ENCODE assay signal across 20 cellular contexts in genomic region chr4:16969696-16970135, GRCh38.
A peak's percentile ranks its signal among the peaks of the same experiment; 100 is the strongest.
DNase-seq lines count a peak whose midpoint lies in the region; ATAC-seq and TF ChIP-seq lines count a peak whose summit lies in the region.
"Had no signal": no experiment of that assay in that cellular context is flagged by ENCODE, and none has a peak within 500 bp of the region (broad histone marks: within the 10 kb centered on the region; RNA-seq: fewer than 3 reads in every experiment).

No MANE protein-coding gene starts in this region.

- H3K4me1 ChIP-seq in esophagus muscularis mucosa = peaks cover 4 to 41% (median 38%) of the 10 kb centered on the region in 4 donors
- no peaks in the 10 kb centered on the region for H3K4me1 ChIP-seq in neuronal stem cell (ENCODE audit: control insufficient read depth in 2 of 2, insufficient read depth in 1 of 2, low read depth in 1 of 2, low read length in 2 of 2)
- H3K4me1 ChIP-seq: left lung, neural progenitor cell had no signal

- no peak overlapping the region for H4K91ac ChIP-seq in neuronal stem cell (ENCODE audit: low read depth, low read length, poor library complexity)

- no peak overlapping the region for H3K23ac ChIP-seq in neuronal stem cell (ENCODE audit: low read depth, low read length, poor library complexity)

- no peak overlapping the region for H2AK5ac ChIP-seq in neuronal stem cell (ENCODE audit: low read depth, low read length)

- H3K14ac ChIP-seq in neuronal stem cell (ENCODE audit: low read length) = no peak overlapping the region

- H2AFZ ChIP-seq in neuronal stem cell (ENCODE audit: low read length) = peak overlapping the region; percentile 62
- H2AFZ ChIP-seq: neural progenitor cell had no signal

- no peaks in the 10 kb centered on the region for H3K9me3 ChIP-seq in AG04450 (ENCODE audit: control insufficient read depth, insufficient read depth, low read length)
- H3K9me3 ChIP-seq in esophagus muscularis mucosa = no peaks in the 10 kb centered on the region
- no peaks in the 10 kb centered on the region for H3K9me3 ChIP-seq in neuronal stem cell (replicated peaks in 1 of 2; ENCODE audit: control insufficient read depth in 2 of 2, insufficient read depth in 1 of 2, low read depth in 1 of 2, low read length in 2 of 2)
- H3K9me3 ChIP-seq: heart right ventricle, left lung, thyroid gland had no signal

- no peak overlapping the region for H4K8ac ChIP-seq in neuronal stem cell (ENCODE audit: low read depth, low read length)

- CTCF ChIA-PET in AG04450 (lab: Charles Lee) = no interaction called here
- CTCF ChIA-PET in activated CD4-positive, alpha-beta T cell treated with anti-CD3 and anti-CD28 coated beads for 36 hours (lab: Charles Lee) = interaction anchor here (0.8 kb wide), 1 partner anchor 12 kb away, joined by 3 read pairs; no protein-coding TSS in a partner anchor

- H3K27ac ChIP-seq in AG04450 (ENCODE audit: low read depth, low read length) (no peak overlapping the region), esophagus muscularis mucosa (replicated peaks in 1 of 4) (peak overlapping the region; percentile 69 to 81 (median 74)), neuronal stem cell (replicated peaks; ENCODE audit: low read length) (no peak overlapping the region)
- H3K27ac ChIP-seq: coronary artery, heart right ventricle, left lung, neural progenitor cell, thyroid gland had no signal

- DNase-seq in AG04450 (ENCODE audit: low read depth, low spot score) (peak; percentile 36), NCI-H226 (peak; percentile 48), esophagus muscularis mucosa (ENCODE audit: extremely low spot score) (peak; percentile 94), neuronal stem cell (ENCODE audit: low spot score) (no peak), iPS-NIHi7 (ENCODE audit: extremely low spot score) (no peak), epidermal melanocyte (ENCODE audit: insufficient read length, low spot score) (no peak)
- no peak for DNase-seq in activated CD4-positive, alpha-beta T cell treated with anti-CD3 and anti-CD28 coated beads for 36 hours
- DNase-seq: ACHN; activated naive CD4-positive, alpha-beta T cell treated with anti-CD3 and anti-CD28 coated beads, Interleukin-2, amount 50 U/mL, for 16 hours; heart right ventricle; left lung; NCI-H1436; NCI-H774; SHP77 treated with DMSO at 0.1 percent for 48 hours; stimulated activated CD4-positive, alpha-beta T cell treated with anti-CD3 and anti-CD28 coated beads, Interleukin-12 subunit alpha, Interleukin-12 subunit beta, amount 100 ng/mL, for 4 hours had no signal

- TF ChIP-seq CTCF in AG04450 (IDR thresholded peaks at IDR 0.05; ENCODE audit: low read depth, low read length) (no peak), esophagus muscularis mucosa (IDR thresholded peaks at IDR 0.05) (no peak)

- POLR2A ChIA-PET in AG04450 (lab: Yijun Ruan, JAX) = no interaction called here
- POLR2A ChIA-PET in activated CD4-positive, alpha-beta T cell treated with anti-CD3 and anti-CD28 coated beads for 36 hours (lab: Charles Lee) = no interaction called here

- H2BK15ac ChIP-seq in neuronal stem cell (ENCODE audit: low read length) = no peak overlapping the region

- H2BK5ac ChIP-seq in neuronal stem cell (ENCODE audit: low read length) = no peak overlapping the region

- H3K4me1 Mint-ChIP-seq in activated CD4-positive, alpha-beta T cell treated with anti-CD3 and anti-CD28 coated beads for 36 hours = no peaks in the 10 kb centered on the region
- H3K4me1 Mint-ChIP-seq: neural progenitor cell had no signal

- H3K4me3 ChIP-seq in AG04450 (ENCODE audit: low read depth, low read length) (no peak overlapping the region), esophagus muscularis mucosa (peak overlapping the region in 1 of 4 donors; percentile 10), neuronal stem cell (ENCODE audit: low read length in 2 of 2) (no peak overlapping the region)
- H3K4me3 ChIP-seq: coronary artery, heart right ventricle, K562, left lung, neural progenitor cell, thyroid gland had no signal

- H3K4ac ChIP-seq in neuronal stem cell (ENCODE audit: low read length) = no peak overlapping the region

- H3K18ac ChIP-seq in neuronal stem cell (ENCODE audit: low read length) = no peak overlapping the region

- H2BK12ac ChIP-seq in neuronal stem cell (ENCODE audit: low read length) = no peak overlapping the region

- no peak overlapping the region for H3K27ac Mint-ChIP-seq in activated CD4-positive, alpha-beta T cell treated with anti-CD3 and anti-CD28 coated beads for 36 hours
- H3K27ac Mint-ChIP-seq: neural progenitor cell had no signal

- H3K4me2 ChIP-seq in neuronal stem cell (ENCODE audit: insufficient read depth, low read length, poor library complexity, severe bottlenecking) = no peak overlapping the region
- H3K4me2 ChIP-seq: neural progenitor cell had no signal

- H3K27me3 Mint-ChIP-seq in activated CD4-positive, alpha-beta T cell treated with anti-CD3 and anti-CD28 coated beads for 36 hours = no peaks in the 10 kb centered on the region

- TF ChIP-seq EP300 in esophagus muscularis mucosa (IDR thresholded peaks at IDR 0.05) = no peak

- H3K4me3 Mint-ChIP-seq in activated CD4-positive, alpha-beta T cell treated with anti-CD3 and anti-CD28 coated beads for 36 hours = no peak overlapping the region
- H3K4me3 Mint-ChIP-seq: neural progenitor cell had no signal

- no peaks in the 10 kb centered on the region for H3K79me1 ChIP-seq in neuronal stem cell (ENCODE audit: low read depth, low read length)

- ATAC-seq in GM18517 (IDR thresholded peaks at IDR 0.05; ENCODE audit: unreplicated experiment) = no peak
- no peak for ATAC-seq in activated CD4-positive, alpha-beta T cell treated with anti-CD3 and anti-CD28 coated beads for 36 hours
- ATAC-seq: K562, left lung had no signal

- 41% methylated on average over 8 of the region's 8 CpGs for WGBS in esophagus muscularis mucosa
- WGBS in neuronal stem cell (ENCODE audit: extremely low coverage in 2 of 2, insufficient read length in 2 of 2, insufficient replicate concordance in 1 of 2), 2 donors = no CpG with 5 or more reads among the region's 8 CpGs

- no peak for TF ChIP-seq POLR2A in esophagus muscularis mucosa (IDR thresholded peaks at IDR 0.05; ENCODE audit: low read depth)

- no peaks in the 10 kb centered on the region for H3K36me3 Mint-ChIP-seq in activated CD4-positive, alpha-beta T cell treated with anti-CD3 and anti-CD28 coated beads for 36 hours (ENCODE audit: low read depth)
- H3K36me3 Mint-ChIP-seq: neural progenitor cell had no signal

- no peak overlapping the region for H2BK120ac ChIP-seq in neuronal stem cell (ENCODE audit: low read depth, low read length)

- no peaks in the 10 kb centered on the region for H3K27me3 ChIP-seq in AG04450 (ENCODE audit: control insufficient read depth, insufficient read depth, low read length)
- H3K27me3 ChIP-seq in esophagus muscularis mucosa = no peaks in the 10 kb centered on the region
- H3K27me3 ChIP-seq in neuronal stem cell (ENCODE audit: control insufficient read depth in 3 of 3, insufficient read depth in 3 of 3, low read depth in 1 of 3, low read length in 3 of 3) = no peaks in the 10 kb centered on the region
- H3K27me3 ChIP-seq: heart right ventricle, left lung, neural progenitor cell, thyroid gland had no signal

- H3K9me3 Mint-ChIP-seq in activated CD4-positive, alpha-beta T cell treated with anti-CD3 and anti-CD28 coated beads for 36 hours (ENCODE audit: low read depth) = no peaks in the 10 kb centered on the region
- H3K9me3 Mint-ChIP-seq: neural progenitor cell had no signal

- H3K9ac ChIP-seq in neuronal stem cell (ENCODE audit: low read depth, low read length, poor library complexity) = peak overlapping the region; percentile 0
- H3K9ac ChIP-seq: neural progenitor cell had no signal

- no peaks in the 10 kb centered on the region for H3K36me3 ChIP-seq in esophagus muscularis mucosa
- no peaks in the 10 kb centered on the region for H3K36me3 ChIP-seq in neuronal stem cell (replicated peaks in 1 of 2; ENCODE audit: control insufficient read depth in 2 of 2, insufficient read depth in 2 of 2, low read length in 2 of 2)
- H3K36me3 ChIP-seq: heart right ventricle, left lung, neural progenitor cell, thyroid gland had no signal

- intact Hi-C loops in esophagus muscularis mucosa (cut with DNase I) = loop anchor here (5.0 kb wide), 1 partner anchor 72 kb away; the partner anchor contains the start of gene LDB2
- intact Hi-C loops in activated CD4-positive, alpha-beta T cell treated with anti-CD3 and anti-CD28 coated beads for 36 hours (cut with DNase I, micrococcal nuclease) = no loop called here

Comparison
In these comparisons a context has a peak if more than half of its experiments do, and no peak if none do; other contexts are left out.
1. DNase-seq: peak in AG04450 (single experiment), NCI-H226 (single experiment) and esophagus muscularis mucosa (single experiment); none in neuronal stem cell (single experiment), iPS-NIHi7 (single experiment), epidermal melanocyte (single experiment) and activated CD4-positive, alpha-beta T cell treated with anti-CD3 and anti-CD28 coated beads for 36 hours (single experiment).
2. H3K27ac ChIP-seq: peak in esophagus muscularis mucosa (4 of 4); none in AG04450 (single experiment) and neuronal stem cell (single experiment).